Comparison of ENCODE assay signal across 8 cellular contexts in the genomic region with DNA sequence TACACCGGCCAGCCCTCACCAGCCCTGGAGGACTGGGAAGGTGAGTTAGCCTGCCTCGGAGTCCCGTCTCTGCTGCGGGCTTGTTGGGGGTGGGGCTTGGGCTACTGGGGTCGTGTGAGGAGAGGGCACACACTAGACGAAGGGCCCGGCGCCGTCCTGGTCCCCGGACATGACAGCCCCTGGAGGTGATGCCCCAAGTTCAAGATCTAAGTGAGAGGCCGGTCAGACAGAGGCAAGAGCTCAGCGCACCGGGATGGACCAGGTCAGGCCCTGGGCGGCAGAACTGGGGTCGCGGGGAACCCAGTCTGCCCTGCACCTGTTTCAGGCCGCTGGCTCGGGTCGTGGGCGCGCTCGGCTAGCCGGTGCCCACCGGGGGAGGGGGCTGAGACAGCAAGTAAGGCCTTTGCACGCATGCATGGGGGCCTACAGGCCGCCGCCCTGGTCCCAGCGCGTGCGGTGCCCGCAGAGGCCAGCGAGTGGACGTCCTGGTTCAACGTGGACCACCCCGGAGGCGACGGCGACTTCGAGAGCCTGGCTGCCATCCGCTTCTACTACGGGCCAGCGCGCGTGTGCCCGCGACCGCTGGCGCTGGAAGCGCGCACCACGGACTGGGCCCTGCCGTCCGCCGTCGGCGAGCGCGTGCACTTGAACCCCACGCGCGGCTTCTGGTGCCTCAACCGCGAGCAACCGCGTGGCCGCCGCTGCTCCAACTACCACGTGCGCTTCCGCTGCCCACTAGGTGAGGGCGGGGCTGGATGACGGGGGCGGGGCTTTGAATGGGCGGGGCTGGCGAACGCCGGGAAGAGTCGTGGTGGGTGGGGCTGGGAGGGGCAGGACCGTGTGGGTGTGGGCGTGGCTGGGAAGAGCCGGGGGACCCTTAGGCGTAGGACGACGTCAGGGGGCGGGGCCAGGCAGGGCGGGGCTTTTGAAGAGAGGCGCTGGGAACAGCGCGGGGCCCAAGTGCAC. TPM values are rescaled to one million over a fixed set of nuclear protein-coding genes. Genes with fewer than 3 reads are reported as not detected.
DNase-seq lines count a peak whose midpoint lies in the region; ATAC-seq and TF ChIP-seq lines count a peak whose summit lies in the region.

No MANE protein-coding gene starts in this region.

- TF ChIP-seq CTCF in GM13977 (IDR thresholded peaks at IDR 0.05; ENCODE audit: extremely low read depth, insufficient read depth, missing control alignments): no peak

- DNase-seq in GM13977 (ENCODE audit: low spot score): peak; percentile 90
- DNase-seq in activated CD4-positive, alpha-beta T cell treated with anti-CD3 and anti-CD28 coated beads for 36 hours: peak; percentile 91
- peak; percentile 85 for DNase-seq in stimulated activated naive CD8-positive, alpha-beta T cell treated with anti-CD3 and anti-CD28 coated beads, Interleukin-15, Interleukin-2, amounts not matched to agents 100 U/mL and 50 U/mL, for 24 hours
- DNase-seq in NCI-H2227 treated with DMSO at 0.1 percent for 48 hours (lab: John Stamatoyannopoulos, UW): no peak

- H3K4me3 Mint-ChIP-seq in activated CD4-positive, alpha-beta T cell treated with anti-CD3 and anti-CD28 coated beads for 36 hours: peak overlapping the region; percentile 54
- peak overlapping the region; percentile 62 for H3K4me3 Mint-ChIP-seq in dendritic cell treated with granulocyte-macrophage colony-stimulating factor and Interleukin-4, amounts not matched to agents 40 ng/mL and 50 ng/mL, for 4 days

- H3K9ac ChIP-seq in mucosa of rectum (ENCODE audit: low read depth in 1 of 2, low read length in 2 of 2): no peak overlapping the region

- peak overlapping the region; percentile 16 to 44 for H3K4me3 ChIP-seq in mucosa of rectum (ENCODE audit: low read length in 2 of 2)

- POLR2A ChIA-PET in activated CD4-positive, alpha-beta T cell treated with anti-CD3 and anti-CD28 coated beads for 36 hours (lab: Charles Lee): no interaction called here

- H3K36me3 ChIP-seq in mucosa of rectum (ENCODE audit: control insufficient read depth in 2 of 2, insufficient read depth in 2 of 2, low read length in 2 of 2): no peaks in the 10 kb centered on the region

- peaks cover 3% of the 10 kb centered on the region for H3K36me3 Mint-ChIP-seq in activated CD4-positive, alpha-beta T cell treated with anti-CD3 and anti-CD28 coated beads for 36 hours (ENCODE audit: low read depth)
- H3K36me3 Mint-ChIP-seq in dendritic cell treated with granulocyte-macrophage colony-stimulating factor and Interleukin-4, amounts not matched to agents 40 ng/mL and 50 ng/mL, for 4 days (ENCODE audit: low read depth): peaks cover 10% of the 10 kb centered on the region

- H3K4me1 ChIP-seq in mucosa of rectum (ENCODE audit: control insufficient read depth in 2 of 2, insufficient read depth in 2 of 2, low read length in 2 of 2): peaks cover 9 to 12% of the 10 kb centered on the region in 2 donors

- H3K27me3 Mint-ChIP-seq in activated CD4-positive, alpha-beta T cell treated with anti-CD3 and anti-CD28 coated beads for 36 hours: peaks cover 11% of the 10 kb centered on the region
- peaks cover 60% of the 10 kb centered on the region for H3K27me3 Mint-ChIP-seq in dendritic cell treated with granulocyte-macrophage colony-stimulating factor and Interleukin-4, amounts not matched to agents 40 ng/mL and 50 ng/mL, for 4 days

- CTCF ChIA-PET in activated CD4-positive, alpha-beta T cell treated with anti-CD3 and anti-CD28 coated beads for 36 hours (lab: Charles Lee): interaction anchor here (0.6 to 1.6 kb wide), 3 partner anchors 12 to 337 kb away, joined by 3 to 6 read pairs (median 3); a partner anchor contains a TSS

- intact Hi-C loops in activated CD4-positive, alpha-beta T cell treated with anti-CD3 and anti-CD28 coated beads for 36 hours (cut with DNase I, micrococcal nuclease): loop anchor here in 1 of 2 experiments (2.0 kb wide), 1 partner anchor 79 kb away; a partner anchor contains a TSS
- intact Hi-C loops in dendritic cell treated with granulocyte-macrophage colony-stimulating factor and Interleukin-4, amounts not matched to agents 40 ng/mL and 50 ng/mL, for 4 days (cut with micrococcal nuclease): no loop called here

- no peak overlapping the region for H3K27ac Mint-ChIP-seq in activated CD4-positive, alpha-beta T cell treated with anti-CD3 and anti-CD28 coated beads for 36 hours
- H3K27ac Mint-ChIP-seq in dendritic cell treated with granulocyte-macrophage colony-stimulating factor and Interleukin-4, amounts not matched to agents 40 ng/mL and 50 ng/mL, for 4 days: peak overlapping the region; percentile 55

- peak; percentile 30 for ATAC-seq in activated CD4-positive, alpha-beta T cell treated with anti-CD3 and anti-CD28 coated beads for 36 hours
- ATAC-seq in stimulated activated naive CD8-positive, alpha-beta T cell treated with anti-CD3 and anti-CD28 coated beads, Interleukin-15, Interleukin-2, amounts not matched to agents 100 U/mL and 50 U/mL, for 24 hours: peak; percentile 13
- no peak for ATAC-seq in HG02571 (IDR thresholded peaks at IDR 0.05; ENCODE audit: unreplicated experiment)
- ATAC-seq in HG02678 (IDR thresholded peaks at IDR 0.05; ENCODE audit: unreplicated experiment): no peak

- no peaks in the 10 kb centered on the region for H3K9me3 Mint-ChIP-seq in activated CD4-positive, alpha-beta T cell treated with anti-CD3 and anti-CD28 coated beads for 36 hours (ENCODE audit: low read depth)
- H3K9me3 Mint-ChIP-seq in dendritic cell treated with granulocyte-macrophage colony-stimulating factor and Interleukin-4, amounts not matched to agents 40 ng/mL and 50 ng/mL, for 4 days: no peaks in the 10 kb centered on the region

- in situ Hi-C loops in GM13977 (cut with MboI; ENCODE audit: low pct_unique_long_range_greater_than_20kb, low sequenced_read_pairs, unreplicated experiment): loop anchor here (25.0 kb wide), 2 partner anchors 422 to 697 kb away; no protein-coding TSS in a partner anchor

- H3K27ac ChIP-seq in mucosa of rectum (ENCODE audit: low read depth in 2 of 2, low read length in 2 of 2): no peak overlapping the region

- no peaks in the 10 kb centered on the region for H3K9me3 ChIP-seq in mucosa of rectum (ENCODE audit: control insufficient read depth in 2 of 2, low read length in 2 of 2)

- peaks cover 29% of the 10 kb centered on the region for H3K4me1 Mint-ChIP-seq in activated CD4-positive, alpha-beta T cell treated with anti-CD3 and anti-CD28 coated beads for 36 hours
- H3K4me1 Mint-ChIP-seq in dendritic cell treated with granulocyte-macrophage colony-stimulating factor and Interleukin-4, amounts not matched to agents 40 ng/mL and 50 ng/mL, for 4 days (ENCODE audit: low read depth): peaks cover 43% of the 10 kb centered on the region

- peaks cover 13 to 18% of the 10 kb centered on the region in 2 donors for H3K27me3 ChIP-seq in mucosa of rectum (ENCODE audit: control insufficient read depth in 2 of 2, insufficient read depth in 2 of 2, low read length in 2 of 2)

RNA-seq across cellular contexts. Expression of a gene that starts 2.0 kb away (rescaled TPM):
- total RNA-seq in activated CD4-positive, alpha-beta T cell treated with anti-CD3 and anti-CD28 coated beads for 36 hours: under 1 TPM; 0.19 to 0.27 TPM

RNA-seq across cellular contexts. Expression of a gene that starts 11.3 kb away (rescaled TPM):
- 10 to 100 TPM; 10.7 to 11.4 TPM for total RNA-seq in activated CD4-positive, alpha-beta T cell treated with anti-CD3 and anti-CD28 coated beads for 36 hours

RNA-seq across cellular contexts. Expression of a gene that starts 24.0 kb away (rescaled TPM):
- 100 to 1,000 TPM; 310 to 323 TPM for total RNA-seq in activated CD4-positive, alpha-beta T cell treated with anti-CD3 and anti-CD28 coated beads for 36 hours

RNA-seq across cellular contexts. Expression of a gene that starts 24.7 kb away (rescaled TPM):
- 1 to 10 TPM; 3.8 to 4.4 TPM for total RNA-seq in activated CD4-positive, alpha-beta T cell treated with anti-CD3 and anti-CD28 coated beads for 36 hours

Comparison
In these comparisons a context has a peak if more than half of its experiments do, and no peak if none do; other contexts are left out.
1. ATAC-seq: peak in activated CD4-positive, alpha-beta T cell treated with anti-CD3 and anti-CD28 coated beads for 36 hours (single experiment) and stimulated activated naive CD8-positive, alpha-beta T cell treated with anti-CD3 and anti-CD28 coated beads, Interleukin-15, Interleukin-2, amounts not matched to agents 100 U/mL and 50 U/mL, for 24 hours (single experiment); none in HG02571 (single experiment) and HG02678 (single experiment).